28 cellular contexts compared by ENCODE assay signal in genomic region chr5:153066281-153066680, GRCh38.
"Had no signal": no experiment of that assay in that cellular context is flagged by ENCODE, and none has a peak within 500 bp of the region (broad histone marks: within the 10 kb centered on the region; RNA-seq: fewer than 3 reads in every experiment).

No MANE protein-coding gene starts in this region.

- ATAC-seq: heart right ventricle; left colon; left lung; lower lobe of right lung; natural killer cell; pancreas; right cardiac atrium; sciatic nerve; stimulated activated effector memory CD8-positive, alpha-beta T cell treated with anti-CD3 and anti-CD28 coated beads, Interleukin-12 subunit alpha, Interleukin-12 subunit beta, amount 100 ng/mL, for 72 hours had no signal

- H3K79me2 ChIP-seq: hepatocyte had no signal

- H3K4me2 ChIP-seq: hepatocyte had no signal

- H3K27ac Mint-ChIP-seq: mesothelial cell of epicardium; naive B cell; natural killer cell; nephron progenitor cell; stimulated activated effector memory CD8-positive, alpha-beta T cell treated with anti-CD3 and anti-CD28 coated beads, Interleukin-12 subunit alpha, Interleukin-12 subunit beta, amount 100 ng/mL, for 72 hours; stimulated activated naive CD8-positive, alpha-beta T cell treated with anti-CD3 and anti-CD28 coated beads, Interleukin-15, Interleukin-2, amounts not matched to agents 100 ng/mL and 50 ng/mL, for 24 hours; type B pancreatic cell had no signal

- H3K9me3 ChIP-seq: heart right ventricle, left lung, lower lobe of right lung, pancreas, prostate gland, spleen, suprapubic skin, thoracic aorta, tibial nerve, uterus had no signal

- DNase-seq: heart right ventricle; kidney; left colon; left lung; lower lobe of right lung; mesendoderm; naive B cell; natural killer cell; nephron progenitor cell; pancreas; posterior cingulate gyrus; retina; right cardiac atrium; small intestine; spleen; stimulated activated CD4-positive, alpha-beta T cell treated with anti-CD3 and anti-CD28 coated beads, Interleukin-4, amount 100 ng/mL, for 24 hours; stimulated activated naive CD4-positive, alpha-beta T cell; uterus had no signal

- H3K27me3 ChIP-seq: heart right ventricle, hepatocyte, left lung, pancreas, spleen, suprapubic skin, tibial nerve, uterus had no signal

- H3K36me3 Mint-ChIP-seq: mesothelial cell of epicardium; naive B cell; natural killer cell; stimulated activated effector memory CD8-positive, alpha-beta T cell treated with anti-CD3 and anti-CD28 coated beads, Interleukin-12 subunit alpha, Interleukin-12 subunit beta, amount 100 ng/mL, for 72 hours; type B pancreatic cell had no signal

- H3K4me3 ChIP-seq: heart right ventricle, hepatocyte, left lung, lower lobe of right lung, pancreas, prostate gland, spleen, suprapubic skin, thoracic aorta, tibial nerve, uterus had no signal

- H3K4me1 ChIP-seq: heart right ventricle, left lung, lower lobe of right lung, pancreas, prostate gland, spleen, suprapubic skin, tibial nerve, uterus had no signal

- H3K9me3 Mint-ChIP-seq: mesothelial cell of epicardium; nephron progenitor cell; stimulated activated naive CD8-positive, alpha-beta T cell treated with anti-CD3 and anti-CD28 coated beads, Interleukin-15, Interleukin-2, amounts not matched to agents 100 ng/mL and 50 ng/mL, for 24 hours; type B pancreatic cell had no signal

- H3K27ac ChIP-seq: heart right ventricle, hepatocyte, left lung, lower lobe of right lung, pancreas, prostate gland, spleen, suprapubic skin, thoracic aorta, tibial nerve, uterus had no signal

- H2AFZ ChIP-seq: hepatocyte had no signal

- H3K4me1 Mint-ChIP-seq: naive B cell; natural killer cell; nephron progenitor cell; stimulated activated effector memory CD8-positive, alpha-beta T cell treated with anti-CD3 and anti-CD28 coated beads, Interleukin-12 subunit alpha, Interleukin-12 subunit beta, amount 100 ng/mL, for 72 hours had no signal

- H3K36me3 ChIP-seq: heart right ventricle, left lung, lower lobe of right lung, pancreas, prostate gland, spleen, suprapubic skin, thoracic aorta, tibial nerve, uterus had no signal

- H3K4me3 Mint-ChIP-seq: mesothelial cell of epicardium; naive B cell; natural killer cell; nephron progenitor cell; stimulated activated effector memory CD8-positive, alpha-beta T cell treated with anti-CD3 and anti-CD28 coated beads, Interleukin-12 subunit alpha, Interleukin-12 subunit beta, amount 100 ng/mL, for 72 hours; stimulated activated naive CD8-positive, alpha-beta T cell treated with anti-CD3 and anti-CD28 coated beads, Interleukin-15, Interleukin-2, amounts not matched to agents 100 ng/mL and 50 ng/mL, for 24 hours; type B pancreatic cell had no signal

- H3K27me3 Mint-ChIP-seq: naive B cell; stimulated activated naive CD8-positive, alpha-beta T cell treated with anti-CD3 and anti-CD28 coated beads, Interleukin-15, Interleukin-2, amounts not matched to agents 100 ng/mL and 50 ng/mL, for 24 hours; type B pancreatic cell had no signal
